ENCODE assay signal across 22 cellular contexts in the genomic region with DNA sequence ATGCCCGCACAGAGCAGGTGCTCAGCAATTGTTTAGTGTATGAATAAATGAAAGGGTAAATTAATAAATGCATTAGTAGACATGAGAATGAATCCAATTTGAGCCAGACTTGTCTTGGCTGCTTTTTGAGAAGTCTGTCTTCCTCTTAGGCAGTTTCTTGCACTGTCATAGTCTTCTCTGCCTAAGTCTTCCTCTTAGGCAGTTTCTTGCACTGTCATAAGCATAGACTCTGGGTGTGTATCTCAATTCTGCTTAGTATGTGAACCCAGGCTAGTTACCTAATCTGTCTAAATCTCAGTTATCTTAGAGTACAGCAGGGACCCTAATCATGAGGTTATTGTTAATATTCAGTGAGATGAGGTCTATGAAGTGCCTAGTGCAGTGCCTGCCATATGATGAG.
DNase-seq lines count a peak whose midpoint lies in the region; ATAC-seq lines count a peak whose summit lies in the region.
"Had no signal": no experiment of that assay in that cellular context is flagged by ENCODE, and none has a peak within 500 bp of the region (broad histone marks: within the 10 kb centered on the region; RNA-seq: fewer than 3 reads in every experiment).

No MANE protein-coding gene starts in this region.

- peak overlapping the region; percentile 23 for H3K27ac Mint-ChIP-seq in dendritic cell treated with granulocyte-macrophage colony-stimulating factor and Interleukin-4, amounts not matched to agents 40 ng/mL and 50 ng/mL, for 4 days

- ATAC-seq in GM18909 (IDR thresholded peaks at IDR 0.05; ENCODE audit: poor library complexity, unreplicated experiment) (no peak), HG03571 (IDR thresholded peaks at IDR 0.05; ENCODE audit: unreplicated experiment) (no peak)

- H3K4me3 Mint-ChIP-seq in dendritic cell treated with granulocyte-macrophage colony-stimulating factor and Interleukin-4, amounts not matched to agents 40 ng/mL and 50 ng/mL, for 4 days, result no peak overlapping the region
- H3K4me3 Mint-ChIP-seq: CD14-positive monocyte had no signal

- DNase-seq in SIG-M5 treated with dmso at 0.1 percent for 504 hours (lab: John Stamatoyannopoulos, UW; ENCODE audit: unreplicated experiment), result peak; percentile 19
- DNase-seq in SIG-M5 (lab: John Stamatoyannopoulos, UW), result no peak
- peak; percentile 32 for DNase-seq in GDM1 (lab: John Stamatoyannopoulos, UW)
- DNase-seq in OCI-M1 (lab: John Stamatoyannopoulos, UW), result peak; percentile 42
- no peak for DNase-seq in NCI-H1105 (lab: John Stamatoyannopoulos, UW)
- DNase-seq: 8988T, ACHN, BE2C, Calu3, DMS79 treated with DMSO at 0.1 percent for 48 hours, H7, IMR-90, MM.1S, NCI-H2029 treated with DMSO at 0.1 percent for 48 hours, NCI-H446 treated with DMSO at 0.1 percent for 48 hours, NCI-H526, SJCRH30, T-helper 1 cell had no signal

- H3K27me3 Mint-ChIP-seq in dendritic cell treated with granulocyte-macrophage colony-stimulating factor and Interleukin-4, amounts not matched to agents 40 ng/mL and 50 ng/mL, for 4 days, result no peaks in the 10 kb centered on the region

- intact Hi-C loops in dendritic cell treated with granulocyte-macrophage colony-stimulating factor and Interleukin-4, amounts not matched to agents 40 ng/mL and 50 ng/mL, for 4 days (cut with micrococcal nuclease), result no loop called here

- H3K36me3 Mint-ChIP-seq in dendritic cell treated with granulocyte-macrophage colony-stimulating factor and Interleukin-4, amounts not matched to agents 40 ng/mL and 50 ng/mL, for 4 days (ENCODE audit: low read depth), result no peaks in the 10 kb centered on the region
- H3K36me3 Mint-ChIP-seq: CD14-positive monocyte had no signal

- H3K4me1 Mint-ChIP-seq in dendritic cell treated with granulocyte-macrophage colony-stimulating factor and Interleukin-4, amounts not matched to agents 40 ng/mL and 50 ng/mL, for 4 days (ENCODE audit: low read depth), result peaks cover 15% of the 10 kb centered on the region

- no peaks in the 10 kb centered on the region for H3K9me3 Mint-ChIP-seq in dendritic cell treated with granulocyte-macrophage colony-stimulating factor and Interleukin-4, amounts not matched to agents 40 ng/mL and 50 ng/mL, for 4 days
- H3K9me3 Mint-ChIP-seq: CD14-positive monocyte had no signal

Comparison
In these comparisons a context has a peak if more than half of its experiments do, and no peak if none do; other contexts are left out.
1. DNase-seq: peak in SIG-M5 treated with dmso at 0.1 percent for 504 hours (single experiment), GDM1 (single experiment) and OCI-M1 (single experiment); none in SIG-M5 (single experiment) and NCI-H1105 (single experiment).